14 cellular contexts compared by ENCODE assay signal in the genomic region with DNA sequence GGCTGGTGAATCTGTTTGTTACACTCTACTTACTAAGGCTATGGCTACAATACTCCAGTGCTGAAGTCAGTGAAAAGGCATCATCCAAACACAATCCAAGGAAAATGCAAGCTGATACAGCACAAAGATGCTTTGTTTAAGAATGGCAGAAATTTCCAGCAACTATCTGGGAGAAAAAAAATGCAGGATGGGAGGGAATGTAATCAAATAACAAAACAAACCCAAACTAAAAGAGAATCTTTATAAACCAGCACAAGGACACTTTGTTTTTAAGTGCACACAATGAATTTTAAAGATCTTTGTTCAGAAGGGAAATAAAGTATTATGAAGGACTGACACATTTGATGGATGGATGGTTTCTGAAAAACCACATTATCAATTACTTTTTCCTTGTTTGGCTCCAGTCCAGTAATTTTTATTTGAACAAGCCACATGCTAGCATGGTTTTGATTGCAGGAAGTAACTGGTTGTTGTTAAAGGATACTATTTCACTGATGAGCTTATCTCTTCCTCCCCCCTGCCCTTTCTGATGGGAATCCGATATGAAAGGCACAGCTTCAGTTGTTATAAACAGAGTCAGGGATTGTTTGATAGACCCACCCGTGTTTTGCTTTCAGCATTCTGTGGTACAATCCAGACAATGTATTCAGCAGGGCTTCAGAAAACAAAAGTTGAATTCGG. TPM values are rescaled to one million over a fixed set of nuclear protein-coding genes. Genes with fewer than 3 reads are reported as not detected.
DNase-seq lines count a peak whose midpoint lies in the region; ATAC-seq and TF ChIP-seq lines count a peak whose summit lies in the region.
"Had no signal": no experiment of that assay in that cellular context is flagged by ENCODE, and none has a peak within 500 bp of the region (broad histone marks: within the 10 kb centered on the region; RNA-seq: fewer than 3 reads in every experiment).

No MANE protein-coding gene starts in this region.

- H3K9me3 ChIP-seq in OCI-LY7 (ENCODE audit: low read length) = no peaks in the 10 kb centered on the region
- H3K9me3 ChIP-seq: Caco-2, tibial artery had no signal

- POLR2A ChIA-PET in activated CD8-positive, alpha-beta T cell treated with anti-CD3 and anti-CD28 coated beads, Interleukin-2, amount 10 ng/mL, durations not matched to agents 7 days and 5 days (lab: Charles Lee) = no interaction called here
- POLR2A ChIA-PET in OCI-LY7 (lab: Charles Lee) = interaction anchor here (0.6 to 1.3 kb wide), 3 partner anchors 8 to 167 kb away, joined by 3 to 6 read pairs (median 3); no protein-coding TSS in a partner anchor

- intact Hi-C loops in OCI-LY7 (cut with micrococcal nuclease; ENCODE audit: unreplicated experiment) = no loop called here

- no peak overlapping the region for H2AFZ ChIP-seq in OCI-LY7 (ENCODE audit: low read length)

- H3K79me2 ChIP-seq in OCI-LY7 (ENCODE audit: insufficient read depth, low read depth, low read length) = no peaks in the 10 kb centered on the region

- H3K9me3 Mint-ChIP-seq in activated CD8-positive, alpha-beta T cell treated with anti-CD3 and anti-CD28 coated beads, Interleukin-2, amount 10 ng/mL, durations not matched to agents 7 days and 5 days (ENCODE audit: insufficient read depth) = no peaks in the 10 kb centered on the region

- H3K27ac Mint-ChIP-seq in activated CD8-positive, alpha-beta T cell treated with anti-CD3 and anti-CD28 coated beads, Interleukin-2, amount 10 ng/mL, durations not matched to agents 7 days and 5 days = no peak overlapping the region

- no peak overlapping the region for H3K4me2 ChIP-seq in OCI-LY7 (ENCODE audit: low read length)

- H3K36me3 Mint-ChIP-seq in activated CD8-positive, alpha-beta T cell treated with anti-CD3 and anti-CD28 coated beads, Interleukin-2, amount 10 ng/mL, durations not matched to agents 7 days and 5 days (ENCODE audit: low read depth) = no peaks in the 10 kb centered on the region

- no peak overlapping the region for H3K4me3 ChIP-seq in OCI-LY7 (ENCODE audit: low read depth, low read length, poor library complexity, severe bottlenecking)
- H3K4me3 ChIP-seq: tibial artery had no signal

- no peaks in the 10 kb centered on the region for H3K4me1 ChIP-seq in OCI-LY7 (ENCODE audit: insufficient read depth, low read length, poor library complexity, severe bottlenecking)
- H3K4me1 ChIP-seq: Caco-2, tibial artery had no signal

- H3K9me2 ChIP-seq in OCI-LY7 (ENCODE audit: insufficient read depth, low read length) = no peaks in the 10 kb centered on the region

- H3K27me3 ChIP-seq in layer of hippocampus (ENCODE audit: control insufficient read depth, insufficient read depth, low read length) = no peaks in the 10 kb centered on the region
- H3K27me3 ChIP-seq: tibial artery had no signal

- no peaks in the 10 kb centered on the region for H3K27me3 Mint-ChIP-seq in activated CD8-positive, alpha-beta T cell treated with anti-CD3 and anti-CD28 coated beads, Interleukin-2, amount 10 ng/mL, durations not matched to agents 7 days and 5 days (ENCODE audit: low read depth)

- no peak for TF ChIP-seq CTCF in OCI-LY7 (conservative IDR thresholded peaks at IDR 0.05; ENCODE audit: low read length)

- no peak for ATAC-seq in activated CD8-positive, alpha-beta T cell treated with anti-CD3 and anti-CD28 coated beads, Interleukin-2, amount 10 ng/mL, durations not matched to agents 7 days and 5 days
- ATAC-seq in GM19467 (IDR thresholded peaks at IDR 0.05; ENCODE audit: unreplicated experiment) = no peak

- CTCF ChIA-PET in activated CD8-positive, alpha-beta T cell treated with anti-CD3 and anti-CD28 coated beads, Interleukin-2, amount 10 ng/mL, durations not matched to agents 7 days and 5 days (lab: Charles Lee) = no interaction called here
- CTCF ChIA-PET in OCI-LY7 (lab: Charles Lee; ENCODE audit: unreplicated experiment) = no interaction called here

- H3K4me3 Mint-ChIP-seq in activated CD8-positive, alpha-beta T cell treated with anti-CD3 and anti-CD28 coated beads, Interleukin-2, amount 10 ng/mL, durations not matched to agents 7 days and 5 days = no peak overlapping the region

- H3K4me1 Mint-ChIP-seq in activated CD8-positive, alpha-beta T cell treated with anti-CD3 and anti-CD28 coated beads, Interleukin-2, amount 10 ng/mL, durations not matched to agents 7 days and 5 days (ENCODE audit: low read depth) = peaks cover 4% of the 10 kb centered on the region

- BruUV-seq in OCI-LY7 (replicated peaks; lab: Mats Ljungman, UMichigan) = no TSS peak

- H3K36me3 ChIP-seq in OCI-LY7 (ENCODE audit: insufficient read depth, low read length) = no peaks in the 10 kb centered on the region
- H3K36me3 ChIP-seq: tibial artery had no signal

- no peaks in the 10 kb centered on the region for H4K20me1 ChIP-seq in OCI-LY7 (ENCODE audit: insufficient read depth, low read length)

- H3K27ac ChIP-seq in layer of hippocampus (ENCODE audit: low read depth, low read length) (peak overlapping the region; percentile 90), OCI-LY7 (ENCODE audit: low read depth, low read length, poor library complexity, severe bottlenecking) (no peak overlapping the region)
- H3K27ac ChIP-seq: tibial artery had no signal

- DNase-seq in NCI-H2227 (lab: John Stamatoyannopoulos, UW; ENCODE audit: unreplicated experiment) = peak; percentile 23
- no peak for DNase-seq in NCI-H2227 treated with DMSO at 0.1 percent for 48 hours (lab: John Stamatoyannopoulos, UW)
- DNase-seq in NCI-H748 (lab: John Stamatoyannopoulos, UW; ENCODE audit: unreplicated experiment) = peak; percentile 94
- DNase-seq in activated CD8-positive, alpha-beta T cell treated with anti-CD3 and anti-CD28 coated beads, Interleukin-2, amount 10 ng/mL, durations not matched to agents 7 days and 5 days = no peak
- DNase-seq in OCI-LY7 (ENCODE audit: low spot score) = no peak
- no peak for DNase-seq in activated CD4-positive, alpha-beta T cell treated with anti-CD3 and anti-CD28 coated beads for 4 hours
- DNase-seq: activated CD8-positive, alpha-beta memory T cell treated with anti-CD3 and anti-CD28 coated beads for 24 hours; activated naive CD4-positive, alpha-beta T cell treated with Interleukin-2 at 50 U/mL for 16 hours; Caco-2; erythroblast; SHP77; tibial artery had no signal

RNA-seq across cellular contexts. Expression of a gene that starts 12.1 kb away (rescaled TPM):
- 10 to 100 TPM; 47.7 to 51.8 TPM for total RNA-seq in activated CD8-positive, alpha-beta T cell treated with anti-CD3 and anti-CD28 coated beads, Interleukin-2, amount 10 ng/mL, durations not matched to agents 7 days and 5 days
- 32.8 and 36.7 TPM in 2 replicates for total RNA-seq in OCI-LY7 (2014; rRNA removed; shearing (Covaris generic))
- 41.7 and 47.4 TPM in 2 replicates for total RNA-seq in OCI-LY7 (2022)

Comparison
In these comparisons a context has a peak if more than half of its experiments do, and no peak if none do; other contexts are left out.
1. DNase-seq: peak in NCI-H2227 (single experiment) and NCI-H748 (single experiment); none in NCI-H2227 treated with DMSO at 0.1 percent for 48 hours (single experiment), activated CD8-positive, alpha-beta T cell treated with anti-CD3 and anti-CD28 coated beads, Interleukin-2, amount 10 ng/mL, durations not matched to agents 7 days and 5 days (single experiment), OCI-LY7 (single experiment) and activated CD4-positive, alpha-beta T cell treated with anti-CD3 and anti-CD28 coated beads for 4 hours (0 of 2).